1 cellular context compared by ENCODE assay signal in genomic region chr1:11700655-11701467, GRCh38.
TF ChIP-seq lines count a peak whose summit lies in the region.

No MANE protein-coding gene starts in this region.

TF ChIP-seq in K562, 482 proteins besides CTCF, POLR2A, EP300 and RAD21 (continued from another document):
- TF ChIP-seq MGA (IDR thresholded peaks at IDR 0.05): no peak
- TF ChIP-seq JUN (IDR thresholded peaks at IDR 0.05; ENCODE audit: borderline replicate concordance, low read depth, low read length): no peak
- no peak for TF ChIP-seq JUN (CRISPR knock-in tag; IDR thresholded peaks at IDR 0.05; ENCODE audit: borderline replicate concordance)
- no peak for TF ChIP-seq ZNF140 (CRISPR knock-in tag; IDR thresholded peaks at IDR 0.05)
- no peak for TF ChIP-seq TRIM25 (IDR thresholded peaks at IDR 0.05; ENCODE audit: borderline replicate concordance)
- 0 out of 2 replicates have a peak, but pooled peaks have one; percentile 6 for TF ChIP-seq TAL1 (IDR thresholded peaks at IDR 0.05)
- TF ChIP-seq MTA1 (IDR thresholded peaks at IDR 0.05; ENCODE audit: borderline replicate concordance): no peak
- TF ChIP-seq MTA3 (IDR thresholded peaks at IDR 0.05; ENCODE audit: borderline replicate concordance): 0 out of 2 replicates have a peak, but pooled peaks have one; percentile 25
- no peak for TF ChIP-seq PURB (CRISPR knock-in tag; IDR thresholded peaks at IDR 0.05; ENCODE audit: low read depth)
- 0 out of 2 replicates have a peak, but pooled peaks have one; percentile 34 for TF ChIP-seq ZBTB7A (IDR thresholded peaks at IDR 0.05; ENCODE audit: borderline replicate concordance, control insufficient read depth, low read depth, low read length)
- TF ChIP-seq TCF3 (CRISPR knock-in tag; IDR thresholded peaks at IDR 0.05): peak; percentile 51
- no peak for TF ChIP-seq POLR3A (IDR thresholded peaks at IDR 0.05; ENCODE audit: borderline replicate concordance, extremely low read depth, insufficient read depth, insufficient read length)
- no peak for TF ChIP-seq SAFB (IDR thresholded peaks at IDR 0.05; ENCODE audit: borderline replicate concordance, low read depth, low read length)
- no peak for TF ChIP-seq NR1H2 (CRISPR knock-in tag; IDR thresholded peaks at IDR 0.05)
- no peak for TF ChIP-seq ZNF212 (CRISPR knock-in tag; IDR thresholded peaks at IDR 0.05)
